17 cellular contexts compared by ENCODE assay signal in the genomic region with DNA sequence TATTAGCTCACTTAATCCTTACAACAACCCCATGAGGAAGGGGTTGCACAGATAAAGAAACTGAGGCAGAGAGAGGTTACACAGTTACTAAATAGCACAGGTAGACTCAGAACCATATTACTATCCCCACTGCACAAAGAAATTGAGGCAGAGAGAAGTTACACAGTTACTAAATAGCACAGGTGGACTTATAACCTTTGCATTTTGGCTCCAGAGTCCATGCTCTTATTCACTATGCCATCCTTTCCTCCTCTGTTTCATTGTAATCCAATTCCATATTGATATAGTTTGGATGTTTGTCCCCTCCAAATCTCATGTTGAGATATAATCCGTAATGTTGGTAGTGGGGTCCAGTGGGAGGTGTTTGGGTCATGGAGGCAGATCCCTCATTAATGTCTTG. TPM values are rescaled to one million over a fixed set of nuclear protein-coding genes. Genes with fewer than 3 reads are reported as not detected.
A peak's percentile ranks its signal among the peaks of the same experiment; 100 is the strongest.
DNase-seq lines count a peak whose midpoint lies in the region; ATAC-seq and TF ChIP-seq lines count a peak whose summit lies in the region.
"Had no signal": no experiment of that assay in that cellular context is flagged by ENCODE, and none has a peak within 500 bp of the region (broad histone marks: within the 10 kb centered on the region; RNA-seq: fewer than 3 reads in every experiment).

No MANE protein-coding gene starts in this region.

- TF ChIP-seq POLR2A in prostate gland (IDR thresholded peaks at IDR 0.05) (no peak), lower leg skin (IDR thresholded peaks at IDR 0.05) (no peak)

- intact Hi-C loops in left colon (cut with DNase I, micrococcal nuclease): no loop called here
- intact Hi-C loops in prostate gland (cut with DNase I): no loop called here
- intact Hi-C loops in lower leg skin (cut with DNase I; ENCODE audit: low total_unique reads): no loop called here

- TF ChIP-seq CTCF in VCaP (conservative IDR thresholded peaks at IDR 0.05): no peak
- no peak for TF ChIP-seq CTCF in prostate gland (IDR thresholded peaks at IDR 0.05)
- no peak for TF ChIP-seq CTCF in lower leg skin (IDR thresholded peaks at IDR 0.05)

- in situ Hi-C loops in Caki2 (cut with HindIII; ENCODE audit: low pct_unique_long_range_greater_than_20kb, low sequenced_read_pairs): no loop called here

- H3K27ac ChIP-seq in VCaP (peak overlapping the region; percentile 98), prostate gland (peak overlapping the region; percentile 67 to 93)
- H3K27ac ChIP-seq: C4-2B, RWPE1 had no signal

- no peaks in the 10 kb centered on the region for H3K9me3 ChIP-seq in prostate gland

- H3K4me3 ChIP-seq in prostate gland (no peak overlapping the region), lower leg skin (ENCODE audit: low read depth, poor library complexity, severe bottlenecking) (no peak overlapping the region)

- no peaks in the 10 kb centered on the region for H3K27me3 ChIP-seq in prostate gland (replicated peaks; ENCODE audit: insufficient read depth)

- H3K36me3 ChIP-seq in prostate gland: no peaks in the 10 kb centered on the region

- ATAC-seq in left colon: peak; percentile 39

- WGBS in prostate gland: 90% methylated on average over 1 of the region's 1 CpG
- WGBS in lower leg skin, 2 donors: 97 to 100% methylated on average over 1 of the region's 1 CpG

- DNase-seq in Caki2 (ENCODE audit: low read depth) (peak; percentile 30), left colon (no peak), prostate gland (ENCODE audit: low spot score) (no peak), MV-4-11 (lab: John Stamatoyannopoulos, UW) (no peak), SKM-1 treated with dmso at 0.1 percent for 144 hours (lab: John Stamatoyannopoulos, UW; ENCODE audit: unreplicated experiment) (no peak), lower leg skin (ENCODE audit: low spot score in 2 of 2) (no peak)
- DNase-seq in activated effector memory CD4-positive, alpha-beta T cell treated with anti-CD3 and anti-CD28 coated beads, Interleukin-2, amount 50 U/mL, for 16 hours: no peak
- DNase-seq: H7, Kasumi-1, NCI-H187 treated with DMSO at 0.1 percent for 48 hours, NCI-H345, NCI-H526 treated with DMSO at 0.1 percent for 48 hours, OCI-M1 had no signal

- H3K4me1 ChIP-seq in prostate gland (replicated peaks): peaks cover 14% of the 10 kb centered on the region

RNA-seq across cellular contexts. Expression of a gene that starts 3.5 kb away (rescaled TPM):
- 230 and 231 TPM in 2 replicates for total RNA-seq in Caki2 (2014; rRNA removed; shearing (Covaris generic); ENCODE audit: low replicate concordance)
- 100 to 1,000 TPM; 151 to 362 TPM for total RNA-seq in left colon
- 100 to 1,000 TPM in 1 of 2 donors, 10 to 100 TPM in 1; 46.1 to 126 TPM for total RNA-seq in prostate gland
- total RNA-seq in lower leg skin: 10 to 100 TPM; 25.3 to 36.6 (median 26.6) TPM

RNA-seq across cellular contexts. Expression of a gene that starts 3.7 kb away (rescaled TPM):
- total RNA-seq in Caki2 (2014; rRNA removed; shearing (Covaris generic); ENCODE audit: low replicate concordance): 56.4 and 85.2 TPM in 2 replicates
- total RNA-seq in left colon (10 to 100 TPM; 41.2 to 51.1 TPM), prostate gland (10 to 100 TPM in 1 of 2 donors, 1 to 10 TPM in 1; 8.8 to 15.9 TPM), lower leg skin (10 to 100 TPM in 2 of 4 donors, 1 to 10 TPM in 2; 4.6 to 22.6 (median 10.6) TPM)

RNA-seq across cellular contexts. Expression of a gene that starts 17.2 kb away (rescaled TPM):
- total RNA-seq in Caki2 (2014; rRNA removed; shearing (Covaris generic); ENCODE audit: low replicate concordance): 6.1 and 6.4 TPM in 2 replicates
- total RNA-seq in left colon (under 1 TPM; 0.24 to 0.95 TPM), prostate gland (1 to 10 TPM in 1 of 2 donors, under 1 TPM in 1; 0.09 to 1.1 TPM), lower leg skin (1 to 10 TPM in 1 of 4 donors, under 1 TPM in 3; 0.38 to 1.1 (median 0.54) TPM)
- total RNA-seq: HT1080 had no signal

RNA-seq across cellular contexts. Expression of a gene that starts 55.8 kb away (rescaled TPM):
- 68.5 and 77.5 TPM in 2 replicates for total RNA-seq in Caki2 (2014; rRNA removed; shearing (Covaris generic); ENCODE audit: low replicate concordance)
- total RNA-seq in left colon (10 to 100 TPM; 70.0 to 84.9 TPM), prostate gland (100 to 1,000 TPM in 1 of 2 donors, 10 to 100 TPM in 1; 95.1 to 115 TPM), lower leg skin (10 to 100 TPM; 50.9 to 63.3 (median 52.8) TPM)
